In genomic region chr1:234114648-234115307, GRCh38 we compare ENCODE assay signal across 8 cellular contexts.
A peak's percentile ranks its signal among the peaks of the same experiment; 100 is the strongest.
DNase-seq lines count a peak whose midpoint lies in the region; ATAC-seq, FAIRE-seq and TF ChIP-seq lines count a peak whose summit lies in the region.

No MANE protein-coding gene starts in this region.

- no peak for TF ChIP-seq EP300 in GM12878 (IDR thresholded peaks at IDR 0.05; ENCODE audit: borderline replicate concordance in 1 of 2, control insufficient read depth in 1 of 2, low read depth in 2 of 2, low read length in 2 of 2)

- H3K9me2 ChIP-seq in PC-9 (ENCODE audit: insufficient read depth), result no peaks in the 10 kb centered on the region

- POLR2A ChIA-PET in PC-9 (lab: Charles Lee; ENCODE audit: unreplicated experiment) (no interaction called here), GM12878 (lab: Charles Lee) (no interaction called here)

- H3K9ac ChIP-seq in GM12878 (ENCODE audit: control insufficient read depth, insufficient read depth, low read length), result no peak overlapping the region

- H3K27ac Mint-ChIP-seq in activated T-cell treated with anti-CD3 and anti-CD28 coated beads, Interleukin-2, amount 50 U/mL, for 24 hours, result no peak overlapping the region

- H3K4me1 ChIP-seq in PC-9 (replicated peaks; ENCODE audit: insufficient read depth) (no peaks in the 10 kb centered on the region), GM12878 (ENCODE audit: control insufficient read depth, insufficient read depth, low read length) (no peaks in the 10 kb centered on the region)

- peak overlapping the region; percentile 69 for H2AFZ ChIP-seq in PC-9
- no peak overlapping the region; the same call in 1 of the 2 replicates for H2AFZ ChIP-seq in GM12878 (ENCODE audit: control insufficient read depth, low read depth, low read length)

- 3% methylated on average over 11 of the region's 11 CpGs for WGBS in GM12878 (ENCODE audit: insufficient coverage, insufficient replicate concordance, low lambda C conversion rate, missing lambda C conversion rate)

- TF ChIP-seq CTCF in PC-9 (conservative IDR thresholded peaks at IDR 0.05) (peak; percentile 85), GM12878 (IDR thresholded peaks at IDR 0.05 in 2 of 3, conservative IDR thresholded peaks at IDR 0.05 in 1 of 3; ENCODE audit: control insufficient read depth in 2 of 3, extremely low read depth in 1 of 3, insufficient read depth in 1 of 3, low read depth in 3 of 3, low read length in 3 of 3) (peak; percentile 60 to 74 (median 60); a peak in 5 of 6 replicates)

- no peak overlapping the region for H3K27ac ChIP-seq in PC-9
- no peak overlapping the region for H3K27ac ChIP-seq in GM12878 (ENCODE audit: control insufficient read depth, insufficient read depth)

- H3K36me3 Mint-ChIP-seq in activated T-cell treated with anti-CD3 and anti-CD28 coated beads, Interleukin-2, amount 50 U/mL, for 24 hours (ENCODE audit: low read depth), result no peaks in the 10 kb centered on the region

- H3K36me3 ChIP-seq in PC-9 (ENCODE audit: low read depth), result no peaks in the 10 kb centered on the region
- no peaks in the 10 kb centered on the region for H3K36me3 ChIP-seq in GM12878 (ENCODE audit: control insufficient read depth in 2 of 2, insufficient read depth in 2 of 2, low read length in 1 of 2)

- no peak for DNase-seq in activated T-cell treated with anti-CD3 and anti-CD28 coated beads, Interleukin-2, amount 50 U/mL, for 24 hours
- DNase-seq in activated T-cell treated with anti-CD3 and anti-CD28 coated beads, Interleukin-2, amount 50 U/mL, for 1 hour, result no peak
- peak; percentile 63 for DNase-seq in KBM-7
- DNase-seq in PC-9, result peak; percentile 19 to 42
- DNase-seq in GM12878 (ENCODE audit: low read depth, low spot score), result peak; percentile 4
- DNase-seq in inferior parietal cortex (ENCODE audit: extremely low spot score), result peak; percentile 85
- DNase-seq in stimulated activated CD8-positive, alpha-beta memory T cell treated with anti-CD3 and anti-CD28 coated beads, Interleukin-12 subunit alpha, Interleukin-12 subunit beta, amount 100 ng/mL, for 1 hour (ENCODE audit: low read depth), result peak; percentile 5

- H3K4me3 Mint-ChIP-seq in activated T-cell treated with anti-CD3 and anti-CD28 coated beads, Interleukin-2, amount 50 U/mL, for 24 hours, result peak overlapping the region; percentile 41

- CTCF ChIA-PET in PC-9 (lab: Charles Lee) (interaction anchor here (0.6 kb wide), 2 partner anchors 750 to 1244 kb away, joined by 3 to 4 read pairs; no protein-coding TSS in a partner anchor), GM12878 (lab: Yijun Ruan, JAX) (interaction anchor here (0.6 to 4.8 kb wide), 24 partner anchors 9 to 749 kb away, joined by 3 to 64 read pairs (median 4); no protein-coding TSS in a partner anchor)

- RAD21 ChIA-PET in GM12878 (lab: Charles Lee; ENCODE audit: unreplicated experiment), result interaction anchor here (0.6 to 2.3 kb wide), 4 partner anchors 10 to 674 kb away, joined by 3 to 11 read pairs (median 6); no protein-coding TSS in a partner anchor

- H3F3A ChIP-seq in PC-9 (ENCODE audit: insufficient read depth, low read depth), result 0 out of 2 replicates have a peak, but pooled peaks cover 3% of the 10 kb centered on the region

- SMC1A ChIA-PET in GM12878 (lab: Charles Lee; ENCODE audit: uncharacterized antibody, unreplicated experiment), result interaction anchor here (0.8 to 2.5 kb wide), 8 partner anchors 10 to 1302 kb away, joined by 3 to 15 read pairs (median 4); no protein-coding TSS in a partner anchor

- TF ChIP-seq RAD21 in GM12878 (IDR thresholded peaks at IDR 0.05; ENCODE audit: insufficient read depth, low read depth, low read length), result peak; percentile 72

- ATAC-seq in GM12878, result peak; percentile 77
- no peak for ATAC-seq in HG03565 (IDR thresholded peaks at IDR 0.05; ENCODE audit: unreplicated experiment)

- no peaks in the 10 kb centered on the region for H4K20me1 ChIP-seq in PC-9 (ENCODE audit: insufficient read depth)
- H4K20me1 ChIP-seq in GM12878 (ENCODE audit: control insufficient read depth, insufficient read depth), result no peaks in the 10 kb centered on the region

- H3K27me3 ChIP-seq in PC-9 (ENCODE audit: insufficient read depth, low read depth), result no peaks in the 10 kb centered on the region
- H3K27me3 ChIP-seq in GM12878 (replicated peaks in 1 of 2; ENCODE audit: control insufficient read depth in 2 of 2, insufficient read depth in 2 of 2, low read length in 1 of 2), result peaks cover 0 to 3% of the 10 kb centered on the region in 2 experiments; a peak in 1 of 4 replicates

- peaks cover 5% of the 10 kb centered on the region for H3K4me1 Mint-ChIP-seq in activated T-cell treated with anti-CD3 and anti-CD28 coated beads, Interleukin-2, amount 50 U/mL, for 24 hours (ENCODE audit: low read depth)

- BruUV-seq in PC-9 (replicated peaks; lab: Mats Ljungman, UMichigan) (no TSS peak), GM12878 (replicated peaks; lab: Mats Ljungman, UMichigan) (no TSS peak)

- no peaks in the 10 kb centered on the region for H3K9me3 ChIP-seq in PC-9 (ENCODE audit: insufficient read depth, low read depth)
- H3K9me3 ChIP-seq in GM12878 (replicated peaks; ENCODE audit: control insufficient read depth, insufficient read depth, low read length), result no peaks in the 10 kb centered on the region

- no peaks in the 10 kb centered on the region for H3K79me2 ChIP-seq in PC-9 (ENCODE audit: low read depth)
- no peaks in the 10 kb centered on the region for H3K79me2 ChIP-seq in GM12878 (ENCODE audit: control insufficient read depth, insufficient read depth, low read length)

- H3K4me2 ChIP-seq in PC-9 (peak overlapping the region; percentile 70), GM12878 (ENCODE audit: control insufficient read depth, insufficient read depth) (no peak overlapping the region)

- intact Hi-C loops in PC-9 (cut with micrococcal nuclease; ENCODE audit: unreplicated experiment), result loop anchor here (1.0 to 10.0 kb wide), 5 partner anchors 196 to 1303 kb away; partner anchors contain the start of gene TARBP1
- intact Hi-C loops in GM12878 (cut with micrococcal nuclease; ENCODE audit: unreplicated experiment), result loop anchor here (5.0 to 10.0 kb wide), 5 partner anchors 198 to 1300 kb away; partner anchors contain the start of gene TARBP1

- peak overlapping the region; percentile 37; the same call in 1 of the 2 replicates for H3K4me3 ChIP-seq in PC-9
- no peak overlapping the region for H3K4me3 ChIP-seq in GM12878

- H3K27me3 Mint-ChIP-seq in activated T-cell treated with anti-CD3 and anti-CD28 coated beads, Interleukin-2, amount 50 U/mL, for 24 hours, result peaks cover 37% of the 10 kb centered on the region

- peak; percentile 93 for FAIRE-seq in GM12878 (lab: Jason Lieb, UNC)

- no peak for TF ChIP-seq POLR2A in GM12878 (IDR thresholded peaks at IDR 0.05; ENCODE audit: low read depth, low read length)

- no peaks in the 10 kb centered on the region for H3K9me3 Mint-ChIP-seq in activated T-cell treated with anti-CD3 and anti-CD28 coated beads, Interleukin-2, amount 50 U/mL, for 24 hours

- in situ Hi-C loops in KBM-7 (cut with MboI; ENCODE audit: low pct_unique_long_range_greater_than_20kb, low sequenced_read_pairs) (no loop called here), GM12878 (cut with MboI) (loop anchor here (25.0 kb wide), 1 partner anchor 973 kb away; no protein-coding TSS in a partner anchor)

TF ChIP-seq in GM12878, 131 proteins besides CTCF, POLR2A, EP300 and RAD21:
- TF ChIP-seq SMC3 (IDR thresholded peaks at IDR 0.05; ENCODE audit: borderline replicate concordance, low read length), result peak; percentile 52; the same call in 1 of the 2 replicates
- peak; percentile 54; the same call in 1 of the 2 replicates for TF ChIP-seq YY1 (IDR thresholded peaks at IDR 0.05; ENCODE audit: low read depth, low read length)
- TF ChIP-seq CEBPZ (IDR thresholded peaks at IDR 0.05; ENCODE audit: low read depth, low read length), result no peak
- no peak for TF ChIP-seq STAT1 (conservative IDR thresholded peaks at IDR 0.05)
- peak in 1 of 2 experiments; percentile 16; a peak in 1 of 4 replicates for TF ChIP-seq IKZF2 (IDR thresholded peaks at IDR 0.05)
- TF ChIP-seq RUNX3 (IDR thresholded peaks at IDR 0.05; ENCODE audit: low read length), result no peak
- TF ChIP-seq IKZF1 (conservative IDR thresholded peaks at IDR 0.05), result peak; percentile 25; the same call in 1 of the 2 replicates
- no peak for TF ChIP-seq NKRF (conservative IDR thresholded peaks at IDR 0.05)

Comparison
In these comparisons a context has a peak if more than half of its experiments do, and no peak if none do; other contexts are left out.
1. DNase-seq: peak in KBM-7 (single experiment), PC-9 (2 of 2), GM12878 (single experiment), inferior parietal cortex (single experiment) and stimulated activated CD8-positive, alpha-beta memory T cell treated with anti-CD3 and anti-CD28 coated beads, Interleukin-12 subunit alpha, Interleukin-12 subunit beta, amount 100 ng/mL, for 1 hour (single experiment); none in activated T-cell treated with anti-CD3 and anti-CD28 coated beads, Interleukin-2, amount 50 U/mL, for 24 hours (single experiment) and activated T-cell treated with anti-CD3 and anti-CD28 coated beads, Interleukin-2, amount 50 U/mL, for 1 hour (single experiment).